Comparison of ENCODE assay signal across 10 cellular contexts in the genomic region with DNA sequence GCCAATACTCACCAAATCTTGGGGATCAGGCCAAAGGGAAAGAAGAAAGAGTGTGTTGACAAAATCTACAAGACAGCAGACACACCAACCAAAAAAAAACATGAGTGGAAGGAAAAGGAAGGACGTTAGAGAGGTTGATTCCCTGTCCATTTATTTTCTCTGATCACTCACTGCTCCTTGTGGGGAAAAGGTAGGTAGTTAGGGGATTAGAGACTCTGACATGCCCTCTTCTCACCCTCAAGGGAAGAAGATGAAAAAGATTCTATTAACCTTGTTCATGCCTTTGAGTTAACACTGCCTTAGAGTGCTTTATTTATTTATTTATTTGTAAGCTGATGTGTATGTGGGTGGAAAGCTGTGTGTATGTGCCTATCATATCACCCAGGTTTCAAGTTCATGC.
"Had no signal": no experiment of that assay in that cellular context is flagged by ENCODE, and none has a peak within 500 bp of the region (broad histone marks: within the 10 kb centered on the region; RNA-seq: fewer than 3 reads in every experiment).

A gene (minus strand): TSS at position 101 of the 400 bp plus-strand sequence. CDS start 3,035 bp downstream, outside the sequence.

- H3K4me1 ChIP-seq: HAP-1 had no signal

- H3K4me3 ChIP-seq: GM23248, HAP-1 had no signal

- DNase-seq: GM23248, GOT3, H7, HFFc6, Kasumi-1, KG1 had no signal

- H3K9me3 ChIP-seq: HAP-1 had no signal

- H2AFZ ChIP-seq: GM23248 had no signal

- ATAC-seq: HCT116, HepG2 had no signal

- H3K9ac ChIP-seq: GM23248 had no signal

- H3K27ac ChIP-seq: GM23248, HL-60 had no signal

- H3K36me3 ChIP-seq: HAP-1 had no signal
